ENCODE assay signal across 8 cellular contexts in the genomic region with DNA sequence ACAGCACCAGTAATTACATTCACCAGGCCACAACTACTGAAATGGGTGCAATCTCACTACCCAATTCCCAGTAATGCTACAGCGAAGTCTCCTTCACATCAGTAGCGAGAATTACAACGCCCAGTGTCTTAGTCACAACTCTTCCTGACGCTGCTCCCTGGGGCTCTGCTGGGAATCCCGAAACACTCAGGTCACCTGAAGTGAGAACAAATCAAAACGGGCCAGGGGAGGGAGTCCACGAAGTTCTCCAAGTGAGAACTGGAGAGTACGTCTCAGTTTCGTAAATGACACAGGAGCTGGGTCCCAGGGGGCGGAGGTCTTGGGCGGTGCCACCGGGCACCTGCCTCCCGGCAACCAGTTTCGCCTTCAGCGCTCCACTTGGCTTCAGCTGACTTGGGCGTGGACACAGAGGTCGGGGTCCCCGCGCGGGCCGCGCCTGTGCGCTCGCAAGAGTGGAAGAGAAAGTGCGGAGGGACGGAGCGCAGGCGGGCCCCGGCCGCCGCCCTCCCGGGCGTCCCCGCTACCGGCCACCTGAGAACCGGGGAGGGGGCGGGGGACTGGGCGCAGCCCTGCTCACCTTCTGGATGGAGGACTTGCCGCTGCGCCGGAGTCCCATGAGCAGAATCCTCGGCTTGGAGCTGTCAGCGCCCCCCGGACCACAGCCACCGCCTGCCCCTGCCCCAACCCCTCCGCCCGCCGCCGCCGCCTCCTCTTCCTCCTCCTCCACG. TPM values are rescaled to one million over a fixed set of nuclear protein-coding genes. Genes with fewer than 3 reads are reported as not detected.
DNase-seq lines count a peak whose midpoint lies in the region; ATAC-seq and TF ChIP-seq lines count a peak whose summit lies in the region.

No MANE protein-coding gene starts in this region.

- H3K4me3 ChIP-seq in GM23338, result peak overlapping the region; percentile 90

- TF ChIP-seq CTCF in GM23338 (conservative IDR thresholded peaks at IDR 0.05; ENCODE audit: low read depth in 2 of 2) (no peak), WTC11 (IDR thresholded peaks at IDR 0.05) (no peak), chondrocyte (IDR thresholded peaks at IDR 0.05) (peak; percentile 11)

- H3K27ac Mint-ChIP-seq in GM23338 (no peak overlapping the region), WTC11 (peak overlapping the region; percentile 36; the same call in 1 of the 2 replicates), chondrocyte (ENCODE audit: unreplicated experiment) (peak overlapping the region; percentile 95)

- peaks cover 36% of the 10 kb centered on the region for H3K79me2 ChIP-seq in GM23338 (replicated peaks; ENCODE audit: insufficient read depth)

- no peaks in the 10 kb centered on the region for H3K27me3 ChIP-seq in GM23338 (ENCODE audit: insufficient read depth)

- DNase-seq in G401 (ENCODE audit: low spot score), result peak; percentile 23
- no peak for DNase-seq in GM23338 (ENCODE audit: low spot score)
- DNase-seq in Kasumi-1 (lab: John Stamatoyannopoulos, UW), result peak; percentile 15 to 20
- DNase-seq in WTC11 (ENCODE audit: low spot score), result no peak
- DNase-seq in chondrocyte (ENCODE audit: low spot score), result no peak
- peak; percentile 82 for DNase-seq in left colon
- DNase-seq in stimulated activated CD4-positive, alpha-beta T cell treated with anti-CD3 and anti-CD28 coated beads, Interleukin-1b, Interleukin-23, amount 100 ng/mL, for 1 hour (ENCODE audit: low read depth in 2 of 2), result peak; percentile 3 to 15
- DNase-seq in ecto neural progenitor cell (ENCODE audit: low spot score), result no peak

- H3K9me3 Mint-ChIP-seq in GM23338 (no peaks in the 10 kb centered on the region), WTC11 (no peaks in the 10 kb centered on the region), chondrocyte (ENCODE audit: low read depth) (no peaks in the 10 kb centered on the region)

- peak overlapping the region; percentile 89 for H3K4me3 Mint-ChIP-seq in GM23338
- H3K4me3 Mint-ChIP-seq in WTC11, result peak overlapping the region; percentile 92
- H3K4me3 Mint-ChIP-seq in chondrocyte (ENCODE audit: unreplicated experiment), result peak overlapping the region; percentile 98

- no peak overlapping the region for H3K27ac ChIP-seq in GM23338 (ENCODE audit: low read depth)

- peaks cover 25% of the 10 kb centered on the region; the same call in 1 of the 2 replicates for H3K36me3 ChIP-seq in GM23338 (ENCODE audit: insufficient read depth)

- no peak overlapping the region for H2AFZ ChIP-seq in GM23338

- H3K4me1 Mint-ChIP-seq in GM23338 (peaks cover 10% of the 10 kb centered on the region; the same call in 2 of the 3 replicates), WTC11 (peaks cover 18% of the 10 kb centered on the region), chondrocyte (ENCODE audit: low read depth) (peaks cover 63% of the 10 kb centered on the region)

- peaks cover 20% of the 10 kb centered on the region for H4K20me1 ChIP-seq in GM23338 (replicated peaks; ENCODE audit: insufficient read depth)

- peak overlapping the region; percentile 78 for H3K4me2 ChIP-seq in GM23338

- in situ Hi-C loops in G401 (cut with HindIII; ENCODE audit: low sequenced_read_pairs), result no loop called here

- H3K27me3 Mint-ChIP-seq in GM23338 (ENCODE audit: insufficient read depth, low read depth, poor library complexity) (peaks cover 3% of the 10 kb centered on the region), WTC11 (ENCODE audit: low read depth) (no peaks in the 10 kb centered on the region), chondrocyte (ENCODE audit: low read depth) (no peaks in the 10 kb centered on the region)

- CTCF ChIA-PET in WTC11 (lab: Charles Lee), result interaction anchor here (0.9 to 1.6 kb wide), 2 partner anchors 13 to 240 kb away, joined by 3 to 4 read pairs; no protein-coding TSS in a partner anchor

- POLR2A ChIA-PET in WTC11 (lab: Charles Lee), result interaction anchor here (0.6 kb wide), 1 partner anchor 167 kb away, joined by 3 read pairs; the partner anchor contains the start of gene NDUFS5

- 0 out of 2 replicates have a peak, but pooled peaks cover 2% of the 10 kb centered on the region for H3F3A ChIP-seq in GM23338 (replicated peaks; ENCODE audit: low read depth)

- peaks cover 14% of the 10 kb centered on the region for H3K36me3 Mint-ChIP-seq in GM23338 (ENCODE audit: low read depth)
- peaks cover 13% of the 10 kb centered on the region for H3K36me3 Mint-ChIP-seq in WTC11
- peaks cover 12% of the 10 kb centered on the region for H3K36me3 Mint-ChIP-seq in chondrocyte (ENCODE audit: low read depth)

- H3K4me1 ChIP-seq in GM23338 (ENCODE audit: insufficient read depth), result peaks cover 14% of the 10 kb centered on the region; the same call in 1 of the 2 replicates

- ATAC-seq in GM23338 (peak; percentile 32), WTC11 (peak; percentile 8), left colon (peak; percentile 61)

- intact Hi-C loops in left colon (cut with DNase I, micrococcal nuclease), result no loop called here

- H3K9me2 ChIP-seq in GM23338 (ENCODE audit: insufficient read depth), result no peaks in the 10 kb centered on the region

TF ChIP-seq in GM23338, 12 proteins besides CTCF, POLR2A, EP300 and RAD21 (continues in another document):
- TF ChIP-seq, protein P1, sequence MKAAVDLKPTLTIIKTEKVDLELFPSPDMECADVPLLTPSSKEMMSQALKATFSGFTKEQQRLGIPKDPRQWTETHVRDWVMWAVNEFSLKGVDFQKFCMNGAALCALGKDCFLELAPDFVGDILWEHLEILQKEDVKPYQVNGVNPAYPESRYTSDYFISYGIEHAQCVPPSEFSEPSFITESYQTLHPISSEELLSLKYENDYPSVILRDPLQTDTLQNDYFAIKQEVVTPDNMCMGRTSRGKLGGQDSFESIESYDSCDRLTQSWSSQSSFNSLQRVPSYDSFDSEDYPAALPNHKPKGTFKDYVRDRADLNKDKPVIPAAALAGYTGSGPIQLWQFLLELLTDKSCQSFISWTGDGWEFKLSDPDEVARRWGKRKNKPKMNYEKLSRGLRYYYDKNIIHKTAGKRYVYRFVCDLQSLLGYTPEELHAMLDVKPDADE (IDR thresholded peaks at IDR 0.05), result no peak
- TF ChIP-seq POLR2AphosphoS5 (IDR thresholded peaks at IDR 0.05; ENCODE audit: low read depth), result no peak

TF ChIP-seq in WTC11, 78 proteins besides CTCF, POLR2A, EP300 and RAD21:
- TF ChIP-seq, protein P2, sequence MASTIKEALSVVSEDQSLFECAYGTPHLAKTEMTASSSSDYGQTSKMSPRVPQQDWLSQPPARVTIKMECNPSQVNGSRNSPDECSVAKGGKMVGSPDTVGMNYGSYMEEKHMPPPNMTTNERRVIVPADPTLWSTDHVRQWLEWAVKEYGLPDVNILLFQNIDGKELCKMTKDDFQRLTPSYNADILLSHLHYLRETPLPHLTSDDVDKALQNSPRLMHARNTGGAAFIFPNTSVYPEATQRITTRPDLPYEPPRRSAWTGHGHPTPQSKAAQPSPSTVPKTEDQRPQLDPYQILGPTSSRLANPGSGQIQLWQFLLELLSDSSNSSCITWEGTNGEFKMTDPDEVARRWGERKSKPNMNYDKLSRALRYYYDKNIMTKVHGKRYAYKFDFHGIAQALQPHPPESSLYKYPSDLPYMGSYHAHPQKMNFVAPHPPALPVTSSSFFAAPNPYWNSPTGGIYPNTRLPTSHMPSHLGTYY (CRISPR knock-in tag; IDR thresholded peaks at IDR 0.05), result no peak
- 0 out of 2 replicates have a peak, but pooled peaks have one; percentile 10 for TF ChIP-seq ESRRA (CRISPR knock-in tag; IDR thresholded peaks at IDR 0.05; ENCODE audit: borderline replicate concordance)
- TF ChIP-seq ZNF138 (CRISPR knock-in tag; conservative IDR thresholded peaks at IDR 0.05), result no peak
- TF ChIP-seq FOXP1 (CRISPR knock-in tag; IDR thresholded peaks at IDR 0.05; ENCODE audit: borderline replicate concordance), result no peak

RNA-seq across cellular contexts. Expression of gene RRAGC, which starts 0.6 kb away (rescaled TPM):
- 22.2 and 29.8 TPM in 2 replicates for total RNA-seq in G401 (2014; rRNA removed; shearing (Covaris generic))
- 12.8 and 13.1 TPM in 2 replicates for total RNA-seq in GM23338 (2014; rRNA removed; shearing (Covaris generic))
- 9.3 TPM in 2 replicates for polyA plus RNA-seq in GM23338 (2016; fragmentation: Nextera tagmentation; extraction: Ambion mirVana)
- total RNA-seq in WTC11 (2021) (10.5 to 12.3 TPM (median 11.4 TPM) in 3 replicates), chondrocyte (51.7 to 71.7 TPM (median 71.2 TPM) in 3 replicates), left colon (10 to 100 TPM; 30.7 to 37.9 TPM)

RNA-seq across cellular contexts. Expression of gene MYCBP, which starts 14.2 kb away (rescaled TPM):
- total RNA-seq in G401 (2014; rRNA removed; shearing (Covaris generic)), result 34.3 and 48.0 TPM in 2 replicates
- 33.6 and 69.2 TPM in 2 replicates for total RNA-seq in GM23338 (2014; rRNA removed; shearing (Covaris generic))
- polyA plus RNA-seq in GM23338 (2016; fragmentation: Nextera tagmentation; extraction: Ambion mirVana), result 74.4 and 82.3 TPM in 2 replicates
- total RNA-seq in WTC11 (2021) (31.4 to 43.6 TPM (median 34.9 TPM) in 3 replicates), chondrocyte (6.1 to 13.7 TPM (median 6.1 TPM) in 3 replicates), left colon (10 to 100 TPM; 32.7 to 39.3 TPM)

RNA-seq across cellular contexts. Expression of gene GJA9, which starts 22.4 kb away (rescaled TPM):
- not detected in 2 replicates for total RNA-seq in G401 (2014; rRNA removed; shearing (Covaris generic))
- not detected in 2 replicates for total RNA-seq in GM23338 (2014; rRNA removed; shearing (Covaris generic))
- polyA plus RNA-seq in GM23338 (2016; fragmentation: Nextera tagmentation; extraction: Ambion mirVana), result 0.21 TPM in 1 of 2 replicates, not detected in the other
- not detected in 3 replicates for total RNA-seq in WTC11 (2021)
- not detected in 3 replicates for total RNA-seq in chondrocyte
- 1 to 10 TPM; 1.2 to 1.4 TPM for total RNA-seq in left colon

Comparison
In these comparisons a context has a peak if more than half of its experiments do, and no peak if none do; other contexts are left out.
1. DNase-seq: peak in G401 (single experiment), Kasumi-1 (2 of 2), left colon (2 of 2) and stimulated activated CD4-positive, alpha-beta T cell treated with anti-CD3 and anti-CD28 coated beads, Interleukin-1b, Interleukin-23, amount 100 ng/mL, for 1 hour (2 of 2); none in GM23338 (single experiment), WTC11 (single experiment), chondrocyte (single experiment) and ecto neural progenitor cell (single experiment).
2. ATAC-seq: peak in every context shown above with its lines; median percentile 61 in left colon; 32 in GM23338; 8 in WTC11.
3. Peak in every context shown above with its lines, with median percentiles within 50 percentile points of each other: H3K4me3 Mint-ChIP-seq.